7 cellular contexts compared by ENCODE assay signal in genomic region chr17:74760404-74761105, GRCh38. TPM values are rescaled to one million over a fixed set of nuclear protein-coding genes. Genes with fewer than 3 reads are reported as not detected.
DNase-seq lines count a peak whose midpoint lies in the region; ATAC-seq lines count a peak whose summit lies in the region.
"Had no signal": no experiment of that assay in that cellular context is flagged by ENCODE, and none has a peak within 500 bp of the region (broad histone marks: within the 10 kb centered on the region; RNA-seq: fewer than 3 reads in every experiment).

No MANE protein-coding gene starts in this region.

- peak overlapping the region; percentile 5 for H3K9ac ChIP-seq in SK-N-MC (ENCODE audit: insufficient read length)

- H3K36me3 ChIP-seq in SK-N-MC (ENCODE audit: insufficient read depth, low read length) = no peaks in the 10 kb centered on the region
- H3K36me3 ChIP-seq: colonic mucosa had no signal

- no peak for ATAC-seq in GM21390 (IDR thresholded peaks at IDR 0.05; ENCODE audit: unreplicated experiment)

- peak overlapping the region; percentile 58; the same call in 1 of the 2 replicates for H3K27ac ChIP-seq in SK-N-MC
- H3K27ac ChIP-seq: colonic mucosa had no signal

- no peak overlapping the region for H3K4me3 ChIP-seq in SK-N-MC
- H3K4me3 ChIP-seq: colonic mucosa had no signal

- peaks cover 72 to 88% of the 10 kb centered on the region in 2 donors for H3K4me1 Mint-ChIP-seq in immature natural killer cell

- H3K9me3 ChIP-seq in SK-N-MC (ENCODE audit: low read depth, low read length) = no peaks in the 10 kb centered on the region
- H3K9me3 ChIP-seq: colonic mucosa had no signal

- H3K9me3 Mint-ChIP-seq in immature natural killer cell = no peaks in the 10 kb centered on the region

- H3K36me3 Mint-ChIP-seq in immature natural killer cell = no peaks in the 10 kb centered on the region

- DNase-seq in C1 segment of cervical spinal cord (lab: John Stamatoyannopoulos, UW) = peak in 8 of 14 donors; percentile 20 to 50 (median 32)
- no peak for DNase-seq in SK-N-MC (ENCODE audit: low read depth, low spot score)
- no peak for DNase-seq in immature natural killer cell
- DNase-seq in cerebellar nuclear complex (lab: John Stamatoyannopoulos, UW) = no peak
- DNase-seq in NCI-H226 = no peak
- DNase-seq: colonic mucosa had no signal

- H3K27me3 Mint-ChIP-seq in immature natural killer cell (ENCODE audit: low read depth in 3 of 3) = peaks cover 0 to 1% (median 1%) of the 10 kb centered on the region in 3 donors

- peak overlapping the region; percentile 72 to 91 (median 88) for H3K27ac Mint-ChIP-seq in immature natural killer cell

- H3K4me3 Mint-ChIP-seq in immature natural killer cell = peak overlapping the region; percentile 76 to 99 (median 86)

RNA-seq across cellular contexts. Expression of gene NHERF1, which starts 12.1 kb away (rescaled TPM):
- 1,000 to 10,000 TPM in 1 of 3 donors, 100 to 1,000 TPM in 2; 566 to 1,121 (median 751) TPM for polyA plus RNA-seq in immature natural killer cell

RNA-seq across cellular contexts. Expression of gene NAT9, which starts 15.6 kb away (rescaled TPM):
- 10 to 100 TPM in 1 of 3 donors, 1 to 10 TPM in 2; 4.3 to 11.2 (median 6.3) TPM for polyA plus RNA-seq in immature natural killer cell

RNA-seq across cellular contexts. Expression of gene RAB37, which starts 23.5 kb away (rescaled TPM):
- 100 to 1,000 TPM; 208 to 218 (median 212) TPM for polyA plus RNA-seq in immature natural killer cell

RNA-seq across cellular contexts. Expression of gene CD300LF, which starts 47.8 kb away (rescaled TPM):
- 1 to 10 TPM; 1.9 to 4.2 (median 2.0) TPM for polyA plus RNA-seq in immature natural killer cell

Comparison
In these comparisons a context has a peak if more than half of its experiments do, and no peak if none do; other contexts are left out.
1. DNase-seq: peak in C1 segment of cervical spinal cord (8 of 14); none in SK-N-MC (single experiment), immature natural killer cell (0 of 3), cerebellar nuclear complex (0 of 2) and NCI-H226 (single experiment).